23 cellular contexts compared by ENCODE assay signal in the genomic region with DNA sequence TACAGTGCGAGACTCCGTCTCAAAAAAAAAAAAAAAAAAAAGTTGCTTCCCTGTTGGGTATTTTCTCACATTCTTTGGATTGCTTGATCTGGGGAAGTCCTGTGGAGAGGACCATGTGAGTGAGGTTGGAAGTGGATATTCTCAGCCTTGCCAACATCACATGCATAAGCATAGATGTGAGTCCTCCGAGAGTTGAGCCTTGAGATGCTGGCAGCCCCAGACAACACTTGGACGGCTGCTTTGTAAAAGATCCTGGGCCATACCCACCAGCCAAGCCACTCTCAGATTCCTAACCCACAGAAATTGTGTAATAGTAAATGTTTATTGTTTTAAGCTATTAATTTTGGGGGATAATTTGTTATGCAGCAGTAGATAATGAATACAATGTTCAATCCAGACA.
DNase-seq lines count a peak whose midpoint lies in the region; ATAC-seq and TF ChIP-seq lines count a peak whose summit lies in the region.
"Had no signal": no experiment of that assay in that cellular context is flagged by ENCODE, and none has a peak within 500 bp of the region (broad histone marks: within the 10 kb centered on the region; RNA-seq: fewer than 3 reads in every experiment).

No MANE protein-coding gene starts in this region.

- H3K36me3 ChIP-seq in heart left ventricle (no peaks in the 10 kb centered on the region), osteoblast (ENCODE audit: insufficient read depth, low read length) (no peaks in the 10 kb centered on the region), aorta (ENCODE audit: control insufficient read depth in 1 of 2, insufficient read depth in 2 of 2, low read length in 1 of 2) (no peaks in the 10 kb centered on the region)
- H3K36me3 ChIP-seq: BE2C; BLaER1 treated with 17β-estradiol and CSF1 and Interleukin-3, amounts not matched to agents 10 nM and 100 nM had no signal

- ATAC-seq in Right ventricle myocardium superior (ENCODE audit: poor library complexity) (peak; percentile 82), heart left ventricle (no peak), aorta (ENCODE audit: low FRiP score) (peak; percentile 80), HG03442 (IDR thresholded peaks at IDR 0.05; ENCODE audit: unreplicated experiment) (no peak)
- ATAC-seq: A549, GM12878 had no signal

- H3K4me1 ChIP-seq in heart left ventricle (no peaks in the 10 kb centered on the region), osteoblast (ENCODE audit: insufficient read depth, low read length) (no peaks in the 10 kb centered on the region), aorta (ENCODE audit: control insufficient read depth in 1 of 2, insufficient read depth in 2 of 2, low read length in 2 of 2) (no peaks in the 10 kb centered on the region)
- H3K4me1 ChIP-seq: A549; BE2C; BLaER1 treated with 17β-estradiol and CSF1 and Interleukin-3, amounts not matched to agents 10 nM and 100 nM had no signal

- no peak overlapping the region for H3K4me2 ChIP-seq in osteoblast (ENCODE audit: insufficient read depth, low read length)
- H3K4me2 ChIP-seq: A549; BLaER1 treated with 17β-estradiol and CSF1 and Interleukin-3, amounts not matched to agents 10 nM and 100 nM had no signal

- H2AFZ ChIP-seq in osteoblast (ENCODE audit: low read length) = no peak overlapping the region
- H2AFZ ChIP-seq: GM23248 had no signal

- no peaks in the 10 kb centered on the region for H4K20me1 ChIP-seq in osteoblast (ENCODE audit: insufficient read depth, low read length)
- H4K20me1 ChIP-seq: BLaER1 treated with 17β-estradiol and CSF1 and Interleukin-3, amounts not matched to agents 10 nM and 100 nM had no signal

- DNase-seq in Right ventricle myocardium superior (peak; percentile 60), heart left ventricle (no peak), SK-MEL-5 (ENCODE audit: low read depth, low spot score) (peak; percentile 3), osteoblast (ENCODE audit: insufficient read length, low spot score, missing footprints) (peak; percentile 53), aorta (no peak), NK-92 (lab: John Stamatoyannopoulos, UW; ENCODE audit: unreplicated experiment) (no peak)
- DNase-seq: 8988T; ACHN; AML-193; BE2C; CD4-positive, alpha-beta T cell; CD8-positive, alpha-beta memory T cell; DMS 273 treated with DMSO at 0.1 percent for 48 hours; DMS79; EL; GDM1; GM23248; H7; HCEC 1CT had no signal

- WGBS in heart left ventricle, 4 donors = 72 to 87% (median 82%) methylated on average over 4 of the region's 4 CpGs
- 42 to 53% methylated on average over 4 of the region's 4 CpGs for WGBS in aorta, 2 donors

- no peaks in the 10 kb centered on the region for H3K79me2 ChIP-seq in osteoblast (ENCODE audit: insufficient read depth, low read length)

- no peak for TF ChIP-seq POLR2A in heart left ventricle (IDR thresholded peaks at IDR 0.05)

- H3K4me3 ChIP-seq in heart left ventricle = no peak overlapping the region
- H3K4me3 ChIP-seq in osteoblast (ENCODE audit: insufficient read depth, low read length) = no peak overlapping the region
- H3K4me3 ChIP-seq in aorta (ENCODE audit: low read length in 2 of 2) = no peak overlapping the region
- H3K4me3 ChIP-seq: A549; BLaER1 treated with 17β-estradiol and CSF1 and Interleukin-3, amounts not matched to agents 10 nM and 100 nM; GM12878; GM23248 had no signal

- TF ChIP-seq CTCF in heart left ventricle (IDR thresholded peaks at IDR 0.05) (no peak), osteoblast (IDR thresholded peaks at IDR 0.05; ENCODE audit: extremely low read depth, low read depth, low read length) (no peak)

- intact Hi-C loops in Right ventricle myocardium superior (cut with DNase I) = no loop called here
- intact Hi-C loops in heart left ventricle (cut with DNase I) = no loop called here
- intact Hi-C loops in aorta (cut with DNase I) = no loop called here

- H3K9me3 ChIP-seq in heart left ventricle (peaks cover 0 to 11% (median 0%) of the 10 kb centered on the region in 12 donors), osteoblast (ENCODE audit: low read depth, low read length) (no peaks in the 10 kb centered on the region), aorta (ENCODE audit: control insufficient read depth, low read length) (peaks cover 2% of the 10 kb centered on the region)
- H3K9me3 ChIP-seq: BLaER1 treated with 17β-estradiol and CSF1 and Interleukin-3, amounts not matched to agents 10 nM and 100 nM had no signal

- no peak overlapping the region for H3K27ac ChIP-seq in heart left ventricle
- H3K27ac ChIP-seq in osteoblast (ENCODE audit: low read depth, low read length) = no peak overlapping the region
- no peak overlapping the region for H3K27ac ChIP-seq in aorta (ENCODE audit: low read depth in 1 of 2, low read length in 2 of 2)
- H3K27ac ChIP-seq: A549; BLaER1 treated with 17β-estradiol and CSF1 and Interleukin-3, amounts not matched to agents 10 nM and 100 nM; GM23248 had no signal

- in situ Hi-C loops in SK-MEL-5 (cut with HindIII; ENCODE audit: low pct_unique_long_range_greater_than_20kb, low sequenced_read_pairs) = no loop called here

- H3K27me3 ChIP-seq in heart left ventricle = no peaks in the 10 kb centered on the region
- no peaks in the 10 kb centered on the region for H3K27me3 ChIP-seq in osteoblast (ENCODE audit: insufficient read depth, low read length)
- H3K27me3 ChIP-seq in aorta (ENCODE audit: control insufficient read depth in 1 of 2, insufficient read depth in 2 of 2, low read length in 1 of 2) = no peaks in the 10 kb centered on the region
- H3K27me3 ChIP-seq: BE2C; BLaER1 treated with 17β-estradiol and CSF1 and Interleukin-3, amounts not matched to agents 10 nM and 100 nM had no signal

Comparison
In these comparisons a context has a peak if more than half of its experiments do, and no peak if none do; other contexts are left out.
1. ATAC-seq: peak in Right ventricle myocardium superior (single experiment) and aorta (single experiment); none in heart left ventricle (0 of 4) and HG03442 (single experiment).
2. DNase-seq: peak in Right ventricle myocardium superior (single experiment), SK-MEL-5 (single experiment) and osteoblast (single experiment); none in heart left ventricle (0 of 5), aorta (0 of 2) and NK-92 (single experiment).